Comparison of ENCODE assay signal across 8 cellular contexts in genomic region chr16:1333149-1333812, GRCh38. TPM values are rescaled to one million over a fixed set of nuclear protein-coding genes. Genes with fewer than 3 reads are reported as not detected.
A peak's percentile ranks its signal among the peaks of the same experiment; 100 is the strongest.
DNase-seq lines count a peak whose midpoint lies in the region; ATAC-seq and TF ChIP-seq lines count a peak whose summit lies in the region.

BAIAP3 (plus strand) TSS chr16:1333645; CDS start chr16:1338550, 4,905 bp downstream.

- H3K27me3 ChIP-seq in right lobe of liver: peaks cover 0 to 8% of the 10 kb centered on the region in 2 donors
- peaks cover 13 to 85% (median 53%) of the 10 kb centered on the region in 3 donors for H3K27me3 ChIP-seq in stomach

- TF ChIP-seq CTCF in GM13976 (IDR thresholded peaks at IDR 0.05; ENCODE audit: borderline replicate concordance, control extremely low read depth, extremely low read depth, insufficient read depth, missing control alignments) (no peak), right lobe of liver (IDR thresholded peaks at IDR 0.05) (no peak), stomach (IDR thresholded peaks at IDR 0.05) (no peak)

- H3K4me1 ChIP-seq in right lobe of liver (peaks cover 0 to 24% (median 9%) of the 10 kb centered on the region in 4 donors), stomach (peaks cover 38 to 43% (median 40%) of the 10 kb centered on the region in 4 donors)

- H3K27ac ChIP-seq in right lobe of liver: peak within 1 kb of the TSS in 1 of 3 donors; percentile 29
- peak within 1 kb of the TSS in 2 of 5 donors; percentile 2 to 60 for H3K27ac ChIP-seq in stomach

- H3K9me3 Mint-ChIP-seq in T-cell: no peaks in the 10 kb centered on the region

- POLR2A ChIA-PET in T-cell (lab: Charles Lee): interaction anchor here in 1 of 2 donors (0.6 kb wide), 1 partner anchor 1182 kb away, joined by 5 read pairs; no protein-coding TSS in a partner anchor

- H3K4me3 ChIP-seq in right lobe of liver (peak within 1 kb of the TSS; percentile 21 to 39 (median 22)), stomach (peak within 1 kb of the TSS; percentile 38 to 56 (median 42))

- DNase-seq in GM13976 (ENCODE audit: low spot score): peak; percentile 85
- DNase-seq in T-cell: peak in 23 of 34 experiments; percentile 18 to 58 (median 39)
- peak; percentile 31 for DNase-seq in central memory CD4-positive, alpha-beta T cell
- DNase-seq in right lobe of liver: peak in 1 of 3 donors; percentile 65
- DNase-seq in stomach: peak; percentile 59
- no peak for DNase-seq in NCI-H774 (lab: John Stamatoyannopoulos, UW)

- peak within 1 kb of the TSS; percentile 68 to 79 (median 74) for H3K4me3 Mint-ChIP-seq in T-cell

- H3K36me3 Mint-ChIP-seq in T-cell: no peaks in the 10 kb centered on the region

- CTCF ChIA-PET in T-cell (lab: Charles Lee): interaction anchor here in 1 of 2 donors (0.7 kb wide), 1 partner anchor 10 kb away, joined by 3 read pairs; no protein-coding TSS in a partner anchor

- TF ChIP-seq POLR2A in right lobe of liver (IDR thresholded peaks at IDR 0.05) (peak; percentile 37), stomach (IDR thresholded peaks at IDR 0.05) (no peak)

- intact Hi-C loops in right lobe of liver (cut with DNase I) (no loop called here), stomach (cut with DNase I; ENCODE audit: low total_unique reads) (no loop called here)

- WGBS in right lobe of liver (ENCODE audit: insufficient coverage, low coverage, low lambda C conversion rate, missing lambda C conversion rate): 0% methylated on average over 3 of the region's 83 CpGs
- WGBS in stomach, 5 donors: 4 to 5% (median 5%) methylated on average over 19 to 83 of the region's 83 CpGs; no CpG with 5 or more reads in 1 of the 5 donors

- ATAC-seq in T-cell (replicated peaks in 1 of 4) (peak; percentile 67 to 80 (median 76)), right lobe of liver (peak; percentile 60 to 77 (median 64)), HG03354 (IDR thresholded peaks at IDR 0.05; ENCODE audit: poor library complexity, severe bottlenecking, unreplicated experiment) (no peak), GM21390 (IDR thresholded peaks at IDR 0.05; ENCODE audit: unreplicated experiment) (no peak)

- H3K4me1 Mint-ChIP-seq in T-cell: peaks cover 6 to 22% (median 18%) of the 10 kb centered on the region in 3 donors

- in situ Hi-C loops in GM13976 (cut with MboI; ENCODE audit: low sequenced_read_pairs, unreplicated experiment): no loop called here

- H3K36me3 ChIP-seq in right lobe of liver (no peaks in the 10 kb centered on the region), stomach (no peaks in the 10 kb centered on the region)

- no peaks in the 10 kb centered on the region for H3K9me3 ChIP-seq in right lobe of liver
- H3K9me3 ChIP-seq in stomach: peaks cover 0 to 8% (median 6%) of the 10 kb centered on the region in 4 donors

- peaks cover 4 to 25% of the 10 kb centered on the region in 2 donors for H3K27me3 Mint-ChIP-seq in T-cell

- H3K27ac Mint-ChIP-seq in T-cell: no peak within 1 kb of the TSS

- TF ChIP-seq EP300 in stomach (IDR thresholded peaks at IDR 0.05): no peak

RNA-seq across cellular contexts. Expression of gene BAIAP3, which starts in this region (rescaled TPM):
- 10 to 100 TPM in 4 of 5 donors, 1 to 10 TPM in 1; 9.1 to 12.8 (median 12.7) TPM for total RNA-seq in T-cell
- total RNA-seq in right lobe of liver: 1 to 10 TPM; 5.4 to 7.6 (median 5.8) TPM
- total RNA-seq in stomach: 10 to 100 TPM in 1 of 5 donors, 1 to 10 TPM in 4; 3.7 to 94.7 (median 6.7) TPM
- polyA plus RNA-seq in stomach: 1 to 10 TPM; 1.5 to 3.6 (median 2.5) TPM

Comparison
In these comparisons a context has a peak if more than half of its experiments do, and no peak if none do; other contexts are left out.
1. ATAC-seq: peak in T-cell (4 of 4) and right lobe of liver (4 of 4); none in HG03354 (single experiment) and GM21390 (single experiment).